13 cellular contexts compared by ENCODE assay signal in genomic region chr4:2415881-2416563, GRCh38. TPM values are rescaled to one million over a fixed set of nuclear protein-coding genes. Genes with fewer than 3 reads are reported as not detected.
A peak's percentile ranks its signal among the peaks of the same experiment; 100 is the strongest.
DNase-seq lines count a peak whose midpoint lies in the region; ATAC-seq, FAIRE-seq and TF ChIP-seq lines count a peak whose summit lies in the region.
"Had no signal": no experiment of that assay in that cellular context is flagged by ENCODE, and none has a peak within 500 bp of the region (broad histone marks: within the 10 kb centered on the region; RNA-seq: fewer than 3 reads in every experiment).

No MANE protein-coding gene starts in this region.

- H3K9me3 ChIP-seq in GM12878 (replicated peaks; ENCODE audit: control insufficient read depth, insufficient read depth, low read length) (no peaks in the 10 kb centered on the region), thoracic aorta (no peaks in the 10 kb centered on the region), ascending aorta (no peaks in the 10 kb centered on the region)

- no peak for FAIRE-seq in GM12878 (lab: Jason Lieb, UNC)
- FAIRE-seq: keratinocyte had no signal

- 70% methylated on average over 17 of the region's 17 CpGs for WGBS in GM12878 (ENCODE audit: insufficient coverage, insufficient replicate concordance, low lambda C conversion rate, missing lambda C conversion rate)

- intact Hi-C loops in GM12878 (cut with micrococcal nuclease; ENCODE audit: unreplicated experiment) (loop anchor here (5.0 to 10.0 kb wide), 2 partner anchors 121 to 541 kb away; partner anchors contain the start of genes FAM193A and NSD2), ascending aorta (cut with DNase I) (loop anchor here (5.0 to 10.0 kb wide), 5 partner anchors 409 to 1539 kb away; partner anchors contain the start of genes HTT, HTT-AS, NELFA and TACC3)

- no peak for TF ChIP-seq POLR2A in GM12878 (IDR thresholded peaks at IDR 0.05; ENCODE audit: low read depth, low read length)

- H3K4me1 ChIP-seq in GM12878 (ENCODE audit: control insufficient read depth, insufficient read depth, low read length) (peaks cover 49% of the 10 kb centered on the region), thoracic aorta (ENCODE audit: control insufficient read depth in 1 of 2, low read depth in 2 of 2) (peaks cover 28 to 53% of the 10 kb centered on the region in 2 donors), ascending aorta (peaks cover 10 to 24% of the 10 kb centered on the region in 2 donors)

- RAD21 ChIA-PET in GM12878 (lab: Charles Lee; ENCODE audit: unreplicated experiment) = interaction anchor here (0.9 to 2.7 kb wide), 5 partner anchors 53 to 196 kb away, joined by 3 to 12 read pairs (median 4); partner anchors contain the start of genes FAM193A, MXD4 and RNF4

- no peaks in the 10 kb centered on the region for H4K20me1 ChIP-seq in GM12878 (ENCODE audit: control insufficient read depth, insufficient read depth)

- peak overlapping the region; percentile 62 for H3K4me3 Mint-ChIP-seq in activated naive CD4-positive, alpha-beta T cell treated with anti-CD3 and anti-CD28 coated beads, Interleukin-2, amount 10 ng/mL, durations not matched to agents 7 days and 5 days
- H3K4me3 Mint-ChIP-seq in memory B cell = peak overlapping the region; percentile 58

- peak overlapping the region; percentile 43; the same call in 1 of the 2 replicates for H2AFZ ChIP-seq in GM12878 (ENCODE audit: control insufficient read depth, low read depth, low read length)

- peaks cover 73% of the 10 kb centered on the region for H3K4me1 Mint-ChIP-seq in activated naive CD4-positive, alpha-beta T cell treated with anti-CD3 and anti-CD28 coated beads, Interleukin-2, amount 10 ng/mL, durations not matched to agents 7 days and 5 days
- peaks cover 40% of the 10 kb centered on the region for H3K4me1 Mint-ChIP-seq in memory B cell

- no peak overlapping the region for H3K27ac Mint-ChIP-seq in activated naive CD4-positive, alpha-beta T cell treated with anti-CD3 and anti-CD28 coated beads, Interleukin-2, amount 10 ng/mL, durations not matched to agents 7 days and 5 days
- no peak overlapping the region for H3K27ac Mint-ChIP-seq in activated naive CD4-positive, alpha-beta T cell treated with anti-CD3 and anti-CD28 coated beads, Interleukin-2, amount 50 U/mL, for 72 hours
- peak overlapping the region; percentile 28 for H3K27ac Mint-ChIP-seq in memory B cell

- POLR2A ChIA-PET in GM12878 (lab: Charles Lee) = interaction anchor here (1.0 to 1.8 kb wide), 4 partner anchors 14 to 154 kb away, joined by 4 to 11 read pairs (median 6); partner anchors contain the start of gene MXD4

- no peaks in the 10 kb centered on the region for H3K9me3 Mint-ChIP-seq in activated naive CD4-positive, alpha-beta T cell treated with anti-CD3 and anti-CD28 coated beads, Interleukin-2, amount 10 ng/mL, durations not matched to agents 7 days and 5 days
- no peaks in the 10 kb centered on the region for H3K9me3 Mint-ChIP-seq in activated naive CD4-positive, alpha-beta T cell treated with anti-CD3 and anti-CD28 coated beads, Interleukin-2, amount 50 U/mL, for 72 hours
- H3K9me3 Mint-ChIP-seq in memory B cell = no peaks in the 10 kb centered on the region

- H3K4me3 ChIP-seq in GM12878 (no peak overlapping the region), thoracic aorta (peak overlapping the region; percentile 84), ascending aorta (peak overlapping the region in 1 of 2 donors; percentile 86)

- TF ChIP-seq EP300 in GM12878 (IDR thresholded peaks at IDR 0.05; ENCODE audit: borderline replicate concordance in 1 of 2, control insufficient read depth in 1 of 2, low read depth in 2 of 2, low read length in 2 of 2) = no peak

- SMC1A ChIA-PET in GM12878 (lab: Charles Lee; ENCODE audit: uncharacterized antibody, unreplicated experiment) = interaction anchor here (0.6 to 2.4 kb wide), 7 partner anchors 17 to 331 kb away, joined by 3 to 9 read pairs (median 3); no protein-coding TSS in a partner anchor

- H3K4me2 ChIP-seq in GM12878 (ENCODE audit: control insufficient read depth, insufficient read depth) = peak overlapping the region; percentile 86

- TF ChIP-seq CTCF in GM12878 (IDR thresholded peaks at IDR 0.05 in 2 of 3, conservative IDR thresholded peaks at IDR 0.05 in 1 of 3; ENCODE audit: control insufficient read depth in 2 of 3, extremely low read depth in 1 of 3, insufficient read depth in 1 of 3, low read depth in 3 of 3, low read length in 3 of 3) (no peak), thoracic aorta (IDR thresholded peaks at IDR 0.05) (no peak), ascending aorta (IDR thresholded peaks at IDR 0.05) (no peak)

- H3K36me3 ChIP-seq in GM12878 (ENCODE audit: control insufficient read depth in 2 of 2, insufficient read depth in 2 of 2, low read length in 1 of 2) (no peaks in the 10 kb centered on the region), thoracic aorta (no peaks in the 10 kb centered on the region), ascending aorta (no peaks in the 10 kb centered on the region)

- H3K27me3 ChIP-seq in GM12878 (replicated peaks in 1 of 2; ENCODE audit: control insufficient read depth in 2 of 2, insufficient read depth in 2 of 2, low read length in 1 of 2) (peaks cover 12 to 22% of the 10 kb centered on the region in 2 experiments), thoracic aorta (replicated peaks; ENCODE audit: insufficient read depth) (no peaks in the 10 kb centered on the region), ascending aorta (no peaks in the 10 kb centered on the region)

- in situ Hi-C loops in GM12878 (cut with MboI) = no loop called here

- no peak for ATAC-seq in activated naive CD4-positive, alpha-beta T cell treated with anti-CD3 and anti-CD28 coated beads, Interleukin-2, amount 50 U/mL, for 72 hours
- ATAC-seq in GM12878 = no peak
- no peak for ATAC-seq in memory B cell (ENCODE audit: low read depth)
- ATAC-seq in thoracic aorta (ENCODE audit: insufficient number of reproducible peaks, low FRiP score, low read depth) = no peak

- H3K36me3 Mint-ChIP-seq in activated naive CD4-positive, alpha-beta T cell treated with anti-CD3 and anti-CD28 coated beads, Interleukin-2, amount 10 ng/mL, durations not matched to agents 7 days and 5 days = peaks cover 7% of the 10 kb centered on the region
- peaks cover 5 to 8% of the 10 kb centered on the region in 2 donors for H3K36me3 Mint-ChIP-seq in activated naive CD4-positive, alpha-beta T cell treated with anti-CD3 and anti-CD28 coated beads, Interleukin-2, amount 50 U/mL, for 72 hours
- H3K36me3 Mint-ChIP-seq in memory B cell = peaks cover 2% of the 10 kb centered on the region

- CTCF ChIA-PET in activated naive CD4-positive, alpha-beta T cell treated with anti-CD3 and anti-CD28 coated beads, Interleukin-2, amount 10 ng/mL, durations not matched to agents 7 days and 5 days (lab: Charles Lee) = interaction anchor here (0.5 to 1.3 kb wide), 3 partner anchors 104 to 175 kb away, joined by 3 read pairs; no protein-coding TSS in a partner anchor
- CTCF ChIA-PET in GM12878 (lab: Yijun Ruan, JAX) = interaction anchor here (0.9 to 3.2 kb wide), 5 partner anchors 9 to 196 kb away, joined by 3 to 12 read pairs (median 3); no protein-coding TSS in a partner anchor

- BruUV-seq in GM12878 (replicated peaks; lab: Mats Ljungman, UMichigan) = no TSS peak

- DNase-seq in activated naive CD4-positive, alpha-beta T cell treated with anti-CD3 and anti-CD28 coated beads, Interleukin-2, amount 10 ng/mL, durations not matched to agents 7 days and 5 days = no peak
- no peak for DNase-seq in activated naive CD4-positive, alpha-beta T cell treated with anti-CD3 and anti-CD28 coated beads, Interleukin-2, amount 50 U/mL, for 72 hours (ENCODE audit: low spot score in 2 of 2)
- DNase-seq in GM12878 (ENCODE audit: low read depth, low spot score) = no peak
- no peak for DNase-seq in memory B cell (ENCODE audit: low spot score in 2 of 2)
- no peak for DNase-seq in thoracic aorta (ENCODE audit: low spot score)
- no peak for DNase-seq in cortex of kidney (lab: John Stamatoyannopoulos, UW)
- DNase-seq in HCEC 1CT = no peak
- DNase-seq in ascending aorta (ENCODE audit: low spot score in 2 of 2) = no peak
- DNase-seq: activated CD4-positive, CD25-positive, alpha-beta regulatory T cell; IMR-90; NCI-H524 treated with DMSO at 0.1 percent for 48 hours had no signal

- H3K27me3 Mint-ChIP-seq in activated naive CD4-positive, alpha-beta T cell treated with anti-CD3 and anti-CD28 coated beads, Interleukin-2, amount 10 ng/mL, durations not matched to agents 7 days and 5 days = peaks cover 72% of the 10 kb centered on the region
- H3K27me3 Mint-ChIP-seq in memory B cell = peaks cover 31% of the 10 kb centered on the region

- no peak overlapping the region for H3K9ac ChIP-seq in GM12878 (ENCODE audit: control insufficient read depth, insufficient read depth, low read length)

- H3K79me2 ChIP-seq in GM12878 (ENCODE audit: control insufficient read depth, insufficient read depth, low read length) = no peaks in the 10 kb centered on the region; the same call in 1 of the 2 replicates

- H3K27ac ChIP-seq in GM12878 (ENCODE audit: control insufficient read depth, insufficient read depth) (no peak overlapping the region), thoracic aorta (no peak overlapping the region), ascending aorta (peak overlapping the region in 1 of 2 donors; percentile 50)

- no peak for TF ChIP-seq RAD21 in GM12878 (IDR thresholded peaks at IDR 0.05; ENCODE audit: insufficient read depth, low read depth, low read length)

RNA-seq across cellular contexts. Expression of gene ZFYVE28, which starts 2.4 kb away (rescaled TPM):
- total RNA-seq in activated naive CD4-positive, alpha-beta T cell treated with anti-CD3 and anti-CD28 coated beads, Interleukin-2, amount 50 U/mL, for 72 hours = 1 to 10 TPM; 2.7 to 9.9 TPM
- 12.1 and 14.2 TPM in 2 replicates for total RNA-seq in GM12878 (2013; cell fraction: nucleolus; rRNA removed)
- total RNA-seq in GM12878 (2014; rRNA removed) (0.11 TPM in 2 replicates), GM12878 (2014; rRNA removed; fragmentation: Illumina TruSeq; extraction: Trizol) (0.05 and 0.22 TPM in 2 replicates), GM12878 (2021) (0.48 and 0.95 TPM in 2 replicates), thoracic aorta (10 to 100 TPM; 11.5 to 20.2 TPM), ascending aorta (12.3 TPM)
- polyA plus RNA-seq in GM12878 (2011; ENCODE audit: low read depth) = 0.25 TPM
- polyA plus RNA-seq in GM12878 (2011; rRNA removed) (1.4 and 1.9 TPM in 2 replicates), GM12878 (2014; fragmentation: Illumina TruSeq; extraction: Trizol) (0.14 and 0.24 TPM in 2 replicates), GM12878 (2014; fragmentation: Nextera tagmentation; extraction: Ambion mirVana) (under 1 TPM in 1 of 2 experiments, not detected in 1; 0.20 TPM), GM12878 (2014; rRNA removed) (0.19 and 0.32 TPM in 2 replicates), GM12878 (2016; fragmentation: Nextera tagmentation; extraction: Ambion mirVana) (under 1 TPM; 0.06 to 0.13 TPM)
- 1.8 and 1.9 TPM in 2 replicates for polyA plus RNA-seq in GM12878 (2011; cell fraction: cytosol; rRNA removed)
- polyA plus RNA-seq in GM12878 (2011; cell fraction: nucleus; rRNA removed) = 12.8 and 12.9 TPM in 2 replicates
- 0.41 and 0.66 TPM in 2 replicates for polyA plus RNA-seq in GM12878 (2012)
- polyA minus RNA-seq in GM12878 (2011; rRNA and poly(A)+ RNA removed) = 3.0 and 3.9 TPM in 2 replicates
- 0.53 and 1.9 TPM in 2 replicates for polyA minus RNA-seq in GM12878 (2011; cell fraction: cytosol; rRNA and poly(A)+ RNA removed)
- polyA minus RNA-seq in GM12878 (2011; cell fraction: nucleus; rRNA and poly(A)+ RNA removed) = 2.5 and 5.4 TPM in 2 replicates

RNA-seq across cellular contexts. Expression of gene CFAP99, which starts 2.7 kb away (rescaled TPM):
- not detected for total RNA-seq in activated naive CD4-positive, alpha-beta T cell treated with anti-CD3 and anti-CD28 coated beads, Interleukin-2, amount 50 U/mL, for 72 hours
- total RNA-seq in GM12878 (2013; cell fraction: nucleolus; rRNA removed) = not detected in 2 replicates
- total RNA-seq in GM12878 (2014; rRNA removed) (not detected in 2 replicates), GM12878 (2014; rRNA removed; fragmentation: Illumina TruSeq; extraction: Trizol) (not detected in 2 replicates), GM12878 (2021) (not detected in 2 replicates), thoracic aorta (not detected), ascending aorta (not detected)
- not detected for polyA plus RNA-seq in GM12878 (2011; ENCODE audit: low read depth)
- polyA plus RNA-seq in GM12878 (2011; rRNA removed) (not detected in 2 replicates), GM12878 (2014; fragmentation: Illumina TruSeq; extraction: Trizol) (not detected in 2 replicates), GM12878 (2014; fragmentation: Nextera tagmentation; extraction: Ambion mirVana) (not detected), GM12878 (2014; rRNA removed) (not detected in 2 replicates), GM12878 (2016; fragmentation: Nextera tagmentation; extraction: Ambion mirVana) (not detected)
- polyA plus RNA-seq in GM12878 (2011; cell fraction: cytosol; rRNA removed) = 0.15 TPM in 1 of 2 replicates, not detected in the other
- not detected in 2 replicates for polyA plus RNA-seq in GM12878 (2011; cell fraction: nucleus; rRNA removed)
- not detected in 2 replicates for polyA plus RNA-seq in GM12878 (2012)
- not detected in 2 replicates for polyA minus RNA-seq in GM12878 (2011; rRNA and poly(A)+ RNA removed)
- polyA minus RNA-seq in GM12878 (2011; cell fraction: cytosol; rRNA and poly(A)+ RNA removed) = not detected in 2 replicates
- not detected in 2 replicates for polyA minus RNA-seq in GM12878 (2011; cell fraction: nucleus; rRNA and poly(A)+ RNA removed)
- total RNA-seq: IMR-90, urinary bladder had no signal
- polyA plus RNA-seq: IMR-90, keratinocyte had no signal

RNA-seq across cellular contexts. Expression of gene RNF4, which starts 52.9 kb away (rescaled TPM):
- total RNA-seq in activated naive CD4-positive, alpha-beta T cell treated with anti-CD3 and anti-CD28 coated beads, Interleukin-2, amount 50 U/mL, for 72 hours = 10 to 100 TPM; 76.0 to 91.1 TPM
- total RNA-seq in GM12878 (2013; cell fraction: nucleolus; rRNA removed) = 173 and 195 TPM in 2 replicates
- 64.3 and 66.3 TPM in 2 replicates for total RNA-seq in GM12878 (2014; rRNA removed)
- total RNA-seq in GM12878 (2014; rRNA removed; fragmentation: Illumina TruSeq; extraction: Trizol) = 65.0 and 68.2 TPM in 2 replicates
- 81.2 and 82.0 TPM in 2 replicates for total RNA-seq in GM12878 (2021)
- 41.0 TPM for polyA plus RNA-seq in GM12878 (2011; ENCODE audit: low read depth)
- 108 and 145 TPM in 2 replicates for polyA plus RNA-seq in GM12878 (2011; rRNA removed)
- polyA plus RNA-seq in GM12878 (2011; cell fraction: cytosol; rRNA removed) = 114 and 133 TPM in 2 replicates
- polyA plus RNA-seq in GM12878 (2011; cell fraction: nucleus; rRNA removed) = 80.2 and 87.1 TPM in 2 replicates
- 58.2 and 59.6 TPM in 2 replicates for polyA plus RNA-seq in GM12878 (2012)
- polyA plus RNA-seq in GM12878 (2014; fragmentation: Illumina TruSeq; extraction: Trizol) = 85.4 and 87.7 TPM in 2 replicates
- 10 to 100 TPM; 34.9 to 53.2 TPM for polyA plus RNA-seq in GM12878 (2014; fragmentation: Nextera tagmentation; extraction: Ambion mirVana)
- polyA plus RNA-seq in GM12878 (2014; rRNA removed) = 69.8 and 70.9 TPM in 2 replicates
- polyA plus RNA-seq in GM12878 (2016; fragmentation: Nextera tagmentation; extraction: Ambion mirVana) = 10 to 100 TPM; 81.4 to 87.5 TPM
- 120 and 122 TPM in 2 replicates for polyA minus RNA-seq in GM12878 (2011; rRNA and poly(A)+ RNA removed)
- 52.4 and 63.9 TPM in 2 replicates for polyA minus RNA-seq in GM12878 (2011; cell fraction: cytosol; rRNA and poly(A)+ RNA removed)
- 64.7 and 74.7 TPM in 2 replicates for polyA minus RNA-seq in GM12878 (2011; cell fraction: nucleus; rRNA and poly(A)+ RNA removed)
- 10 to 100 TPM; 29.8 to 83.1 TPM for total RNA-seq in thoracic aorta
- total RNA-seq in ascending aorta = 19.3 TPM
